ENCODE assay signal across 1 cellular context in genomic region chr3:146293401-146293800, GRCh38. TPM values are rescaled to one million over a fixed set of nuclear protein-coding genes. Genes with fewer than 3 reads are reported as not detected.
"Had no signal": no experiment of that assay in that cellular context is flagged by ENCODE, and none has a peak within 500 bp of the region (broad histone marks: within the 10 kb centered on the region; RNA-seq: fewer than 3 reads in every experiment).

No MANE protein-coding gene starts in this region.

RNA-seq across cellular contexts. Expression of gene PLSCR4, which starts 42.5 kb away (rescaled TPM):
- total RNA-seq: OCI-LY7 had no signal
